22 cellular contexts compared by ENCODE assay signal in genomic region chr22:30180616-30181015, GRCh38.
DNase-seq lines count a peak whose midpoint lies in the region; ATAC-seq, FAIRE-seq and TF ChIP-seq lines count a peak whose summit lies in the region.
"Had no signal": no experiment of that assay in that cellular context is flagged by ENCODE, and none has a peak within 500 bp of the region (broad histone marks: within the 10 kb centered on the region; RNA-seq: fewer than 3 reads in every experiment).

No MANE protein-coding gene starts in this region.

- TF ChIP-seq RAD21 in IMR-90 (IDR thresholded peaks at IDR 0.05; ENCODE audit: low read length): no peak
- TF ChIP-seq RAD21 in K562 (CRISPR knock-in tag; conservative IDR thresholded peaks at IDR 0.05 in 1 of 2, IDR thresholded peaks at IDR 0.05 in 1 of 2): no peak

- dilution Hi-C loops in IMR-90 (cut with HindIII; ENCODE audit: low sequenced_read_pairs, unreplicated experiment): no loop called here

- H4K5ac ChIP-seq in IMR-90 (ENCODE audit: low read depth, low read length): 0 out of 2 replicates have a peak overlapping the region, but pooled peaks have one; percentile 18

- H3K23ac ChIP-seq in IMR-90 (ENCODE audit: low read depth, low read length): no peak overlapping the region

- H3K56ac ChIP-seq in IMR-90 (ENCODE audit: extremely low read depth, insufficient read depth, low read length): no peak overlapping the region

- H3K9ac ChIP-seq in IMR-90 (ENCODE audit: low read depth, low read length) (no peak overlapping the region), K562 (ENCODE audit: insufficient read depth in 1 of 2, low read depth in 2 of 2, low read length in 2 of 2) (no peak overlapping the region)
- H3K9ac ChIP-seq: BLaER1, GM23248 had no signal

- H4K91ac ChIP-seq in IMR-90 (ENCODE audit: insufficient read depth, low read depth, low read length): no peak overlapping the region; the same call in 1 of the 2 replicates

- H3K27ac ChIP-seq in IMR-90 (ENCODE audit: insufficient read depth, low read length) (no peak overlapping the region), K562 (ENCODE audit: extremely low read depth, low read depth, low read length) (no peak overlapping the region)
- H3K27ac ChIP-seq: BLaER1, GM23248 had no signal

- H3K36me3 ChIP-seq in IMR-90 (ENCODE audit: control insufficient read depth, insufficient read depth, low read length): no peaks in the 10 kb centered on the region
- no peaks in the 10 kb centered on the region for H3K36me3 ChIP-seq in K562 (ENCODE audit: control insufficient read depth, insufficient read depth, low read length)
- H3K36me3 ChIP-seq: BLaER1, HAP-1 had no signal

- no peaks in the 10 kb centered on the region for H3K27me3 Mint-ChIP-seq in activated CD8-positive, alpha-beta memory T cell treated with anti-CD3 and anti-CD28 coated beads, Interleukin-2, amount 10 ng/mL, durations not matched to agents 7 days and 5 days
- no peaks in the 10 kb centered on the region for H3K27me3 Mint-ChIP-seq in activated CD8-positive, alpha-beta T cell treated with anti-CD3 and anti-CD28 coated beads for 36 hours
- H3K27me3 Mint-ChIP-seq: CD4-positive, alpha-beta T cell had no signal

- H3K4me1 Mint-ChIP-seq in activated CD8-positive, alpha-beta memory T cell treated with anti-CD3 and anti-CD28 coated beads, Interleukin-2, amount 10 ng/mL, durations not matched to agents 7 days and 5 days: peaks cover 91% of the 10 kb centered on the region
- peaks cover 81% of the 10 kb centered on the region for H3K4me1 Mint-ChIP-seq in activated CD8-positive, alpha-beta T cell treated with anti-CD3 and anti-CD28 coated beads for 36 hours (ENCODE audit: low read depth)

- peak overlapping the region; percentile 88 for H2AK5ac ChIP-seq in IMR-90 (ENCODE audit: low read depth, low read length)

- no peaks in the 10 kb centered on the region for H4K20me1 ChIP-seq in IMR-90 (ENCODE audit: insufficient read depth, low read length)
- H4K20me1 ChIP-seq in K562 (replicated peaks; ENCODE audit: control insufficient read depth, insufficient read depth, low read length): no peaks in the 10 kb centered on the region
- H4K20me1 ChIP-seq: BLaER1 had no signal

- POLR2A ChIA-PET in IMR-90 (lab: Charles Lee; ENCODE audit: unreplicated experiment): interaction anchor here (1.4 kb wide), 1 partner anchor 66 kb away, joined by 3 read pairs; the partner anchor contains the start of gene LIF
- POLR2A ChIA-PET in activated CD8-positive, alpha-beta T cell treated with anti-CD3 and anti-CD28 coated beads for 36 hours (lab: Charles Lee): interaction anchor here (2.3 kb wide), 1 partner anchor 60 kb away, joined by 6 read pairs; no protein-coding TSS in a partner anchor
- POLR2A ChIA-PET in K562 (lab: Yijun Ruan, JAX): no interaction called here

- FAIRE-seq in K562 (lab: Jason Lieb, UNC): peak; percentile 23

- TF ChIP-seq POLR2A in IMR-90 (IDR thresholded peaks at IDR 0.05; ENCODE audit: low read depth, low read length) (no peak), K562 (conservative IDR thresholded peaks at IDR 0.05) (no peak)

- no peak for TF ChIP-seq EP300 in K562 (IDR thresholded peaks at IDR 0.05; ENCODE audit: low read length)

- WGBS in IMR-90 (ENCODE audit: extremely low coverage in 2 of 2, insufficient read length in 1 of 2), 2 experiments: 100% methylated on average over 1 of the region's 3 CpGs; no CpG with 5 or more reads in 1 of the 2 experiments
- WGBS in K562 (ENCODE audit: insufficient coverage, low coverage, missing lambda C conversion rate): 55% methylated on average over 3 of the region's 3 CpGs

- peak overlapping the region; percentile 98; the same call in 1 of the 2 replicates for H2BK120ac ChIP-seq in IMR-90 (ENCODE audit: low read depth, low read length)

- H2AK9ac ChIP-seq in IMR-90 (replicated peaks; ENCODE audit: low read depth, low read length, poor library complexity): no peak overlapping the region

- 0 out of 2 replicates have a peak overlapping the region, but pooled peaks have one; percentile 21 for H3K18ac ChIP-seq in IMR-90 (ENCODE audit: low read depth, low read length)

- no peaks in the 10 kb centered on the region for H3K36me3 Mint-ChIP-seq in activated CD8-positive, alpha-beta memory T cell treated with anti-CD3 and anti-CD28 coated beads, Interleukin-2, amount 10 ng/mL, durations not matched to agents 7 days and 5 days
- no peaks in the 10 kb centered on the region for H3K36me3 Mint-ChIP-seq in activated CD8-positive, alpha-beta T cell treated with anti-CD3 and anti-CD28 coated beads for 36 hours (ENCODE audit: low read depth)

- peak overlapping the region; percentile 98; the same call in 1 of the 3 replicates for H2BK15ac ChIP-seq in IMR-90 (ENCODE audit: low read depth, low read length)

- no peak overlapping the region for H3K4me2 ChIP-seq in IMR-90 (ENCODE audit: low read depth, low read length)
- no peak overlapping the region for H3K4me2 ChIP-seq in K562 (ENCODE audit: insufficient read depth, low read length)
- H3K4me2 ChIP-seq: BLaER1 had no signal

- 0 out of 4 replicates have a peak overlapping the region, but pooled peaks of 1 of the 2 experiments have one; percentile 26 for H4K8ac ChIP-seq in IMR-90 (ENCODE audit: low read depth in 2 of 2, low read length in 2 of 2)

- no peaks in the 10 kb centered on the region for H3K79me2 ChIP-seq in K562 (ENCODE audit: control insufficient read depth, insufficient read depth, low read length)

- no peaks in the 10 kb centered on the region for H3K9me3 ChIP-seq in IMR-90 (ENCODE audit: control insufficient read depth, insufficient read depth, low read length)
- no peaks in the 10 kb centered on the region for H3K9me3 ChIP-seq in K562 (replicated peaks; ENCODE audit: control insufficient read depth, insufficient read depth, low read depth, low read length)
- H3K9me3 ChIP-seq: BLaER1, HAP-1 had no signal

- H3K14ac ChIP-seq in IMR-90 (replicated peaks; ENCODE audit: low read depth, low read length): no peak overlapping the region; the same call in 1 of the 2 replicates

- no peaks in the 10 kb centered on the region for H3K27me3 ChIP-seq in IMR-90 (ENCODE audit: control insufficient read depth, insufficient read depth, low read length)
- no peaks in the 10 kb centered on the region; a peak in 1 of 5 replicates for H3K27me3 ChIP-seq in K562 (ENCODE audit: control insufficient read depth in 2 of 2, insufficient read depth in 2 of 2, low read length in 2 of 2)
- H3K27me3 ChIP-seq: BLaER1 had no signal

- peak overlapping the region; percentile 34; the same call in 1 of the 2 replicates for H3K4ac ChIP-seq in IMR-90 (ENCODE audit: low read depth, low read length)

- no peak overlapping the region for H2BK5ac ChIP-seq in IMR-90 (ENCODE audit: low read depth, low read length, poor library complexity, severe bottlenecking)

- H3K4me3 ChIP-seq in IMR-90 (ENCODE audit: insufficient read depth, low read depth, low read length): no peak overlapping the region
- H3K4me3 ChIP-seq in K562: no peak overlapping the region
- H3K4me3 ChIP-seq: BLaER1, GM23248, HAP-1 had no signal

- peaks cover 20% of the 10 kb centered on the region for H3K4me1 ChIP-seq in IMR-90 (ENCODE audit: control insufficient read depth, insufficient read depth, low read length)
- H3K4me1 ChIP-seq in K562 (replicated peaks in 1 of 2; ENCODE audit: control insufficient read depth in 2 of 2, insufficient read depth in 2 of 2, low read length in 2 of 2): peaks cover 0 to 14% of the 10 kb centered on the region in 2 experiments; a peak in 4 of 5 replicates
- H3K4me1 ChIP-seq: BLaER1, HAP-1 had no signal

- H2AFZ ChIP-seq in IMR-90 (replicated peaks; ENCODE audit: low read length, poor library complexity) (no peak overlapping the region), K562 (ENCODE audit: low read depth, low read length) (no peak overlapping the region)
- H2AFZ ChIP-seq: GM23248 had no signal

- no TSS peak for BruUV-seq in IMR-90 (replicated peaks; lab: Mats Ljungman, UMichigan)
- BruUV-seq in K562 (replicated peaks; lab: Mats Ljungman, UMichigan): no TSS peak

- TF ChIP-seq CTCF in IMR-90 (conservative IDR thresholded peaks at IDR 0.05; ENCODE audit: low read depth, low read length) (no peak), K562 (IDR thresholded peaks at IDR 0.05 in 2 of 3, conservative IDR thresholded peaks at IDR 0.05 in 1 of 3; ENCODE audit: insufficient read depth in 2 of 3, low read depth in 1 of 3, low read length in 3 of 3) (no peak)
- no peak for TF ChIP-seq CTCF in activated CD8-positive, alpha-beta T cell treated with anti-CD3 and anti-CD28 coated beads for 36 hours (IDR thresholded peaks at IDR 0.05)

- intact Hi-C loops in IMR-90 (cut with micrococcal nuclease) (no loop called here), K562 (cut with micrococcal nuclease) (loop anchor here (5.0 kb wide), 1 partner anchor 37 kb away; no protein-coding TSS in a partner anchor)
- intact Hi-C loops in activated CD8-positive, alpha-beta T cell treated with anti-CD3 and anti-CD28 coated beads for 36 hours (cut with micrococcal nuclease): no loop called here

- peak overlapping the region; percentile 55; the same call in 1 of the 2 replicates for H2BK20ac ChIP-seq in IMR-90 (ENCODE audit: low read depth, low read length)

- no peaks in the 10 kb centered on the region for H3K9me3 Mint-ChIP-seq in activated CD8-positive, alpha-beta memory T cell treated with anti-CD3 and anti-CD28 coated beads, Interleukin-2, amount 10 ng/mL, durations not matched to agents 7 days and 5 days (ENCODE audit: low read depth)
- no peaks in the 10 kb centered on the region for H3K9me3 Mint-ChIP-seq in activated CD8-positive, alpha-beta T cell treated with anti-CD3 and anti-CD28 coated beads for 36 hours
- H3K9me3 Mint-ChIP-seq: CD4-positive, alpha-beta T cell had no signal

- no peak for ATAC-seq in activated CD8-positive, alpha-beta memory T cell treated with anti-CD3 and anti-CD28 coated beads, Interleukin-2, amount 10 ng/mL, durations not matched to agents 7 days and 5 days
- no peak for ATAC-seq in IMR-90 (ENCODE audit: low read depth)
- no peak for ATAC-seq in activated CD8-positive, alpha-beta T cell treated with anti-CD3 and anti-CD28 coated beads for 36 hours
- no peak for ATAC-seq in K562
- no peak for ATAC-seq in GM21825 (IDR thresholded peaks at IDR 0.05; ENCODE audit: unreplicated experiment)
- ATAC-seq in GM19395 (IDR thresholded peaks at IDR 0.05; ENCODE audit: unreplicated experiment): no peak

- no peak for DNase-seq in activated CD8-positive, alpha-beta memory T cell treated with anti-CD3 and anti-CD28 coated beads, Interleukin-2, amount 10 ng/mL, durations not matched to agents 7 days and 5 days
- DNase-seq in activated CD8-positive, alpha-beta memory T cell treated with anti-CD3 and anti-CD28 coated beads for 24 hours: no peak
- DNase-seq in IMR-90 (no peak), K562 (ENCODE audit: extremely low read depth in 1 of 4, low spot score in 3 of 4) (no peak), NCI-H2081 treated with DMSO at 0.1 percent for 48 hours (lab: John Stamatoyannopoulos, UW) (no peak)
- DNase-seq in activated CD8-positive, alpha-beta T cell treated with anti-CD3 and anti-CD28 coated beads for 36 hours: no peak
- DNase-seq: CD4-positive, alpha-beta T cell; COR-L47; DMS79; GM23248; Karpas-422; MV-4-11; NCI-H1105 treated with DMSO at 0.1 percent for 48 hours; NCI-H1694; NCI-H2081; NCI-H446; NCI-H526; Right ventricle myocardium superior had no signal

- peaks cover 0 to 4% of the 10 kb centered on the region in 2 experiments; a peak in 1 of 4 replicates for H3K79me1 ChIP-seq in IMR-90 (ENCODE audit: low read depth in 1 of 2, low read length in 2 of 2)

- H3K27ac Mint-ChIP-seq in activated CD8-positive, alpha-beta memory T cell treated with anti-CD3 and anti-CD28 coated beads, Interleukin-2, amount 10 ng/mL, durations not matched to agents 7 days and 5 days: peak overlapping the region; percentile 53
- H3K27ac Mint-ChIP-seq in activated CD8-positive, alpha-beta T cell treated with anti-CD3 and anti-CD28 coated beads for 36 hours: peak overlapping the region; percentile 94
- H3K27ac Mint-ChIP-seq: CD4-positive, alpha-beta T cell had no signal

- peaks cover 13% of the 10 kb centered on the region; the same call in 1 of the 2 replicates for H3K9me1 ChIP-seq in IMR-90 (ENCODE audit: insufficient read depth, low read length)
- H3K9me1 ChIP-seq in K562 (ENCODE audit: control insufficient read depth, insufficient read depth, low read length): no peaks in the 10 kb centered on the region

- CTCF ChIA-PET in activated CD8-positive, alpha-beta memory T cell treated with anti-CD3 and anti-CD28 coated beads, Interleukin-2, amount 10 ng/mL, durations not matched to agents 7 days and 5 days (lab: Charles Lee): interaction anchor here (1.8 kb wide), 1 partner anchor 72 kb away, joined by 6 read pairs; no protein-coding TSS in a partner anchor
- CTCF ChIA-PET in IMR-90 (lab: Yijun Ruan, JAX): no interaction called here
- CTCF ChIA-PET in activated CD8-positive, alpha-beta T cell treated with anti-CD3 and anti-CD28 coated beads for 36 hours (lab: Charles Lee): interaction anchor here (1.3 kb wide), 1 partner anchor 18 kb away, joined by 4 read pairs; no protein-coding TSS in a partner anchor
- CTCF ChIA-PET in K562 (lab: Yijun Ruan, JAX; ENCODE audit: low intra/inter-chr PET ratio): no interaction called here

- in situ Hi-C loops in IMR-90 (cut with MboI; ENCODE audit: low sequenced_read_pairs): no loop called here
- in situ Hi-C loops in K562 (cut with MboI): no loop called here

- no peak overlapping the region for H3K4me3 Mint-ChIP-seq in activated CD8-positive, alpha-beta memory T cell treated with anti-CD3 and anti-CD28 coated beads, Interleukin-2, amount 10 ng/mL, durations not matched to agents 7 days and 5 days
- no peak overlapping the region for H3K4me3 Mint-ChIP-seq in activated CD8-positive, alpha-beta T cell treated with anti-CD3 and anti-CD28 coated beads for 36 hours
- H3K4me3 Mint-ChIP-seq: CD4-positive, alpha-beta T cell had no signal

Comparison
In these comparisons a context has a peak if more than half of its experiments do, and no peak if none do; other contexts are left out.
1. CTCF ChIA-PET loops: an anchor here in activated CD8-positive, alpha-beta memory T cell treated with anti-CD3 and anti-CD28 coated beads, Interleukin-2, amount 10 ng/mL, durations not matched to agents 7 days and 5 days (1.8 kb wide) and activated CD8-positive, alpha-beta T cell treated with anti-CD3 and anti-CD28 coated beads for 36 hours (1.3 kb wide); none called in IMR-90 and K562.